1 cellular context compared by ENCODE assay signal in the genomic region with DNA sequence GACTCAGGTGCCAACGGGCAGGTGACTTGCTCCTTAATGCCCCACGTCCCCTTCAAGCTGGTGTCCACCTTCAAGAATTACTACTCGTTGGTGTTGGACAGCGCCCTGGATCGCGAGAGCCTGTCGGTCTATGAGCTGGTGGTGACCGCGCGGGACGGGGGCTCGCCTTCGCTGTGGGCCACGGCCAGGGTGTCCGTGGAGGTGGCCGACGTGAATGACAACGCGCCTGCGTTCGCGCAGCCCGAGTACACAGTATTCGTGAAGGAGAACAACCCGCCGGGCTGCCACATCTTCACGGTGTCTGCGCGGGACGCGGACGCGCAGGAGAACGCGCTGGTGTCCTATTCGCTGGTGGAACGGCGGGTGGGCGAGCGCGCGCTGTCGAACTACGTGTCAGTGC.
TF ChIP-seq lines count a peak whose summit lies in the region.

No MANE protein-coding gene starts in this region.

TF ChIP-seq in GM23338, 12 proteins besides CTCF, POLR2A, EP300 and RAD21:
- TF ChIP-seq, protein P1, sequence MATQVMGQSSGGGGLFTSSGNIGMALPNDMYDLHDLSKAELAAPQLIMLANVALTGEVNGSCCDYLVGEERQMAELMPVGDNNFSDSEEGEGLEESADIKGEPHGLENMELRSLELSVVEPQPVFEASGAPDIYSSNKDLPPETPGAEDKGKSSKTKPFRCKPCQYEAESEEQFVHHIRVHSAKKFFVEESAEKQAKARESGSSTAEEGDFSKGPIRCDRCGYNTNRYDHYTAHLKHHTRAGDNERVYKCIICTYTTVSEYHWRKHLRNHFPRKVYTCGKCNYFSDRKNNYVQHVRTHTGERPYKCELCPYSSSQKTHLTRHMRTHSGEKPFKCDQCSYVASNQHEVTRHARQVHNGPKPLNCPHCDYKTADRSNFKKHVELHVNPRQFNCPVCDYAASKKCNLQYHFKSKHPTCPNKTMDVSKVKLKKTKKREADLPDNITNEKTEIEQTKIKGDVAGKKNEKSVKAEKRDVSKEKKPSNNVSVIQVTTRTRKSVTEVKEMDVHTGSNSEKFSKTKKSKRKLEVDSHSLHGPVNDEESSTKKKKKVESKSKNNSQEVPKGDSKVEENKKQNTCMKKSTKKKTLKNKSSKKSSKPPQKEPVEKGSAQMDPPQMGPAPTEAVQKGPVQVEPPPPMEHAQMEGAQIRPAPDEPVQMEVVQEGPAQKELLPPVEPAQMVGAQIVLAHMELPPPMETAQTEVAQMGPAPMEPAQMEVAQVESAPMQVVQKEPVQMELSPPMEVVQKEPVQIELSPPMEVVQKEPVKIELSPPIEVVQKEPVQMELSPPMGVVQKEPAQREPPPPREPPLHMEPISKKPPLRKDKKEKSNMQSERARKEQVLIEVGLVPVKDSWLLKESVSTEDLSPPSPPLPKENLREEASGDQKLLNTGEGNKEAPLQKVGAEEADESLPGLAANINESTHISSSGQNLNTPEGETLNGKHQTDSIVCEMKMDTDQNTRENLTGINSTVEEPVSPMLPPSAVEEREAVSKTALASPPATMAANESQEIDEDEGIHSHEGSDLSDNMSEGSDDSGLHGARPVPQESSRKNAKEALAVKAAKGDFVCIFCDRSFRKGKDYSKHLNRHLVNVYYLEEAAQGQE (IDR thresholded peaks at IDR 0.05; ENCODE audit: unreplicated experiment) = peak; percentile 51
TF ChIP-seq in GM23338: peak in this region for 1; not testable (repeated sequence) for 11.
